Comparison of ENCODE assay signal across 23 cellular contexts in the genomic region with DNA sequence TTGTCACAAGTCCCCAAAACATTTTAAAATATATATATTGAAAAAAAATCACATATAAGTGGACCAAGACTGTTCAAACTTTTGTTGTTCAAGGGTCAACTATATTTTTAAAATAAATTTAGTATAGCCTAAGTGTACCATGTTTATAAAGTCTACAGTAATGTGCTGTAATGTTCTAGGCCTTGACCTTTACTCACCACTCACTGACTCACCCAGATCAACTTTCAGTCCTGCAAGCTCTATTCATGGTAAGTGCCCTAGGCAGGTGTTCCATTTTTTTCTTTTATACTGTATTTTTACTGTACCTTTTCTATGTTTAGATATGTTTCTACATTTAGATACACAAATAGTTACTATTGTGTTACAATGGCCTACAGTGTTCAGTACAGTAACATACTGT. TPM values are rescaled to one million over a fixed set of nuclear protein-coding genes. Genes with fewer than 3 reads are reported as not detected.
A peak's percentile ranks its signal among the peaks of the same experiment; 100 is the strongest.
DNase-seq lines count a peak whose midpoint lies in the region; ATAC-seq and TF ChIP-seq lines count a peak whose summit lies in the region.
"Had no signal": no experiment of that assay in that cellular context is flagged by ENCODE, and none has a peak within 500 bp of the region (broad histone marks: within the 10 kb centered on the region; RNA-seq: fewer than 3 reads in every experiment).

No MANE protein-coding gene starts in this region.

- H3K27me3 ChIP-seq in GM23248 (replicated peaks; ENCODE audit: insufficient read depth) = 0 out of 2 replicates have a peak, but pooled peaks cover 4% of the 10 kb centered on the region
- H3K27me3 ChIP-seq in MG63 = no peaks in the 10 kb centered on the region
- H3K27me3 ChIP-seq in brain microvascular endothelial cell (replicated peaks) = no peaks in the 10 kb centered on the region
- H3K27me3 ChIP-seq: colonic mucosa, heart right ventricle, SJSA1 had no signal

- H3K4me1 Mint-ChIP-seq in T-helper 17 cell = no peaks in the 10 kb centered on the region
- H3K4me1 Mint-ChIP-seq in natural killer cell treated with Interleukin-12 subunit alpha and Interleukin-12 subunit beta and Interleukin-15 and Interleukin-18, amount 100 ng/mL, for 72 hours (ENCODE audit: low read depth in 2 of 2) = no peaks in the 10 kb centered on the region
- H3K4me1 Mint-ChIP-seq: activated CD4-positive, alpha-beta T cell treated with anti-CD3 and anti-CD28 coated beads for 36 hours; naive thymus-derived CD4-positive, alpha-beta T cell had no signal

- no peaks in the 10 kb centered on the region for H3K4me1 ChIP-seq in GM23248 (ENCODE audit: insufficient read depth)
- H3K4me1 ChIP-seq: A549, colonic mucosa, heart right ventricle, SJSA1 had no signal

- no peak overlapping the region for H3K9ac ChIP-seq in GM23248

- in situ Hi-C loops in GM23248 (cut with MboI) = no loop called here
- in situ Hi-C loops in brain microvascular endothelial cell (cut with HindIII; ENCODE audit: low pct_ligation_motif_present, low sequenced_read_pairs) = no loop called here

- no peak overlapping the region for H2AFZ ChIP-seq in GM23248

- ATAC-seq in GM21786 (IDR thresholded peaks at IDR 0.05; ENCODE audit: unreplicated experiment) (no peak), T-helper 17 cell (no peak)
- ATAC-seq in natural killer cell treated with Interleukin-12 subunit alpha and Interleukin-12 subunit beta and Interleukin-15 and Interleukin-18, amount 100 ng/mL, for 72 hours = no peak
- ATAC-seq: A549; activated CD4-positive, alpha-beta T cell treated with anti-CD3 and anti-CD28 coated beads for 36 hours; effector memory CD8-positive, alpha-beta T cell; heart right ventricle; left colon; naive thymus-derived CD4-positive, alpha-beta T cell had no signal

- no peaks in the 10 kb centered on the region for H3K9me3 Mint-ChIP-seq in natural killer cell treated with Interleukin-12 subunit alpha and Interleukin-12 subunit beta and Interleukin-15 and Interleukin-18, amount 100 ng/mL, for 72 hours

- TF ChIP-seq CTCF in brain microvascular endothelial cell (IDR thresholded peaks at IDR 0.05; ENCODE audit: low read depth, low read length, missing control alignments) = no peak

- no peak overlapping the region for H3K4me3 Mint-ChIP-seq in T-helper 17 cell
- H3K4me3 Mint-ChIP-seq in natural killer cell treated with Interleukin-12 subunit alpha and Interleukin-12 subunit beta and Interleukin-15 and Interleukin-18, amount 100 ng/mL, for 72 hours = no peak overlapping the region
- H3K4me3 Mint-ChIP-seq: activated CD4-positive, alpha-beta T cell treated with anti-CD3 and anti-CD28 coated beads for 36 hours; effector memory CD8-positive, alpha-beta T cell; naive thymus-derived CD4-positive, alpha-beta T cell had no signal

- H3K36me3 ChIP-seq in GM23248 (ENCODE audit: low read depth) = no peaks in the 10 kb centered on the region
- no peaks in the 10 kb centered on the region for H3K36me3 ChIP-seq in MG63
- H3K36me3 ChIP-seq in brain microvascular endothelial cell (replicated peaks) = no peaks in the 10 kb centered on the region
- H3K36me3 ChIP-seq: colonic mucosa, heart right ventricle, SJSA1 had no signal

- H4K20me1 ChIP-seq in GM23248 (ENCODE audit: insufficient read depth) = no peaks in the 10 kb centered on the region

- no peaks in the 10 kb centered on the region for H3K9me2 ChIP-seq in GM23248 (ENCODE audit: insufficient read depth)

- DNase-seq in GM23248 = peak; percentile 13
- DNase-seq in MG63 = peak; percentile 32
- peak; percentile 51 for DNase-seq in brain microvascular endothelial cell
- DNase-seq in kidney tubule cell (ENCODE audit: low spot score) = peak; percentile 5
- DNase-seq in foreskin melanocyte = no peak
- no peak for DNase-seq in T-helper 17 cell
- DNase-seq in natural killer cell treated with Interleukin-12 subunit alpha and Interleukin-12 subunit beta and Interleukin-15 and Interleukin-18, amount 100 ng/mL, for 72 hours (ENCODE audit: low spot score) = no peak
- DNase-seq: activated CD4-positive, alpha-beta T cell treated with anti-CD3 and anti-CD28 coated beads for 36 hours; activated CD8-positive, alpha-beta memory T cell treated with anti-CD3 and anti-CD28 coated beads for 24 hours; activated gamma-delta T cell treated with Interleukin-2 at 50 U/mL for 16 hours; activated T-cell treated with anti-CD3 and anti-CD28 coated beads, Interleukin-2, amount 50 U/mL, for 1 hour; colonic mucosa; effector memory CD8-positive, alpha-beta T cell; heart right ventricle; left colon; naive thymus-derived CD4-positive, alpha-beta T cell; NCI-H1417 treated with DMSO at 0.1 percent for 48 hours; NCI-H446 treated with DMSO at 0.1 percent for 48 hours; small intestine; substantia nigra had no signal

- no peaks in the 10 kb centered on the region for H3F3A ChIP-seq in GM23248 (ENCODE audit: insufficient read depth)

- no peak overlapping the region for H3K4me2 ChIP-seq in GM23248 (ENCODE audit: unreplicated experiment)
- H3K4me2 ChIP-seq: A549 had no signal

- no peaks in the 10 kb centered on the region for H3K36me3 Mint-ChIP-seq in T-helper 17 cell (ENCODE audit: low read depth)
- no peaks in the 10 kb centered on the region for H3K36me3 Mint-ChIP-seq in natural killer cell treated with Interleukin-12 subunit alpha and Interleukin-12 subunit beta and Interleukin-15 and Interleukin-18, amount 100 ng/mL, for 72 hours
- H3K36me3 Mint-ChIP-seq: naive thymus-derived CD4-positive, alpha-beta T cell had no signal

- H3K4me3 ChIP-seq in GM23248 = no peak overlapping the region
- H3K4me3 ChIP-seq in MG63 = no peak overlapping the region
- no peak overlapping the region for H3K4me3 ChIP-seq in brain microvascular endothelial cell (ENCODE audit: low read depth, low read length)
- H3K4me3 ChIP-seq: A549, colonic mucosa, heart right ventricle, SJSA1 had no signal

- H3K79me2 ChIP-seq in GM23248 (ENCODE audit: insufficient read depth) = no peaks in the 10 kb centered on the region

- H3K9me3 ChIP-seq in GM23248 (ENCODE audit: low read depth) (no peaks in the 10 kb centered on the region), MG63 (0 out of 2 replicates have a peak, but pooled peaks cover 3% of the 10 kb centered on the region), T-helper 17 cell (ENCODE audit: control insufficient read depth, low read length, poor library complexity, severe bottlenecking) (no peaks in the 10 kb centered on the region)
- H3K9me3 ChIP-seq: A549, colonic mucosa, SJSA1 had no signal

- H3K27me3 Mint-ChIP-seq in T-helper 17 cell = peaks cover 4% of the 10 kb centered on the region
- no peaks in the 10 kb centered on the region for H3K27me3 Mint-ChIP-seq in natural killer cell treated with Interleukin-12 subunit alpha and Interleukin-12 subunit beta and Interleukin-15 and Interleukin-18, amount 100 ng/mL, for 72 hours
- H3K27me3 Mint-ChIP-seq: activated CD4-positive, alpha-beta T cell treated with anti-CD3 and anti-CD28 coated beads for 36 hours; effector memory CD8-positive, alpha-beta T cell had no signal

- H3K27ac Mint-ChIP-seq in T-helper 17 cell = no peak overlapping the region
- no peak overlapping the region for H3K27ac Mint-ChIP-seq in natural killer cell treated with Interleukin-12 subunit alpha and Interleukin-12 subunit beta and Interleukin-15 and Interleukin-18, amount 100 ng/mL, for 72 hours
- H3K27ac Mint-ChIP-seq: activated CD4-positive, alpha-beta T cell treated with anti-CD3 and anti-CD28 coated beads for 36 hours; effector memory CD8-positive, alpha-beta T cell; naive thymus-derived CD4-positive, alpha-beta T cell had no signal

- H3K27ac ChIP-seq in GM23248 (no peak overlapping the region), brain microvascular endothelial cell (no peak overlapping the region)
- H3K27ac ChIP-seq: A549, colonic mucosa, heart right ventricle, SJSA1 had no signal

RNA-seq across cellular contexts. Expression of gene TMTC1, which starts 23.4 kb away (rescaled TPM):
- total RNA-seq in GM23248 (2014; rRNA removed; shearing (Covaris generic)) = 20.5 and 25.3 TPM in 2 replicates
- 6.1 and 6.8 TPM in 2 replicates for polyA plus RNA-seq in GM23248 (2016; fragmentation: Nextera tagmentation; extraction: Ambion mirVana)
- total RNA-seq in MG63 (2014; rRNA removed; shearing (Covaris generic); ENCODE audit: low replicate concordance) = 9.5 and 10.2 TPM in 2 replicates
- total RNA-seq in T-helper 17 cell = under 1 TPM in 1 of 2 donors, not detected in 1; 0.40 TPM
- total RNA-seq in natural killer cell treated with Interleukin-12 subunit alpha and Interleukin-12 subunit beta and Interleukin-15 and Interleukin-18, amount 100 ng/mL, for 72 hours = not detected
- polyA plus RNA-seq: naive thymus-derived CD4-positive, alpha-beta T cell had no signal

Comparison
In these comparisons a context has a peak if more than half of its experiments do, and no peak if none do; other contexts are left out.
1. DNase-seq: peak in GM23248 (single experiment), MG63 (single experiment), brain microvascular endothelial cell (single experiment) and kidney tubule cell (single experiment); none in foreskin melanocyte (single experiment), T-helper 17 cell (0 of 3) and natural killer cell treated with Interleukin-12 subunit alpha and Interleukin-12 subunit beta and Interleukin-15 and Interleukin-18, amount 100 ng/mL, for 72 hours (single experiment).